15 cellular contexts compared by ENCODE assay signal in genomic region chr15:86735244-86736040, GRCh38.
"Had no signal": no experiment of that assay in that cellular context is flagged by ENCODE, and none has a peak within 500 bp of the region (broad histone marks: within the 10 kb centered on the region; RNA-seq: fewer than 3 reads in every experiment).

No MANE protein-coding gene starts in this region.

- H3K36me3 ChIP-seq: heart left ventricle, sigmoid colon, upper lobe of left lung had no signal

- H3K4me1 ChIP-seq: heart left ventricle, sigmoid colon, upper lobe of left lung had no signal

- H3K9me3 ChIP-seq: sigmoid colon, upper lobe of left lung had no signal

- ATAC-seq: activated CD4-positive, CD25-positive, alpha-beta regulatory T cell treated with anti-CD3 and anti-CD28 coated beads, Interleukin-2, amount 50 U/mL, for 24 hours; activated naive CD4-positive, alpha-beta T cell treated with anti-CD3 and anti-CD28 coated beads, Interleukin-2, amount 50 U/mL, for 72 hours; heart left ventricle had no signal

- H3K27me3 ChIP-seq: heart left ventricle, sigmoid colon, upper lobe of left lung had no signal

- DNase-seq: activated CD4-positive, alpha-beta T cell treated with anti-CD3 and anti-CD28 coated beads, Interleukin-2, amount 50 U/mL, for 4 hours; activated effector memory CD4-positive, alpha-beta T cell treated with Interleukin-2 at 50 U/mL for 16 hours; activated T-cell treated with anti-CD3 and anti-CD28 coated beads, Interleukin-2, amount 50 U/mL, for 1 hour; amygdala; cerebellar nuclear complex; dermis blood vessel endothelial cell; foreskin melanocyte; heart left ventricle; occipital lobe; sigmoid colon; stimulated activated CD4-positive, alpha-beta T cell treated with anti-CD3 and anti-CD28 coated beads, Interleukin-12 subunit alpha, Interleukin-12 subunit beta, amount 100 ng/mL, for 4 hours; stimulated activated naive CD4-positive, alpha-beta T cell treated with Interleukin-2 at 50 U/mL for 16 hours; upper lobe of left lung had no signal

- H3K27ac ChIP-seq: heart left ventricle, sigmoid colon, upper lobe of left lung had no signal

- H3K4me3 ChIP-seq: heart left ventricle, sigmoid colon, upper lobe of left lung had no signal
